ENCODE assay signal across 2 cellular contexts in the genomic region with DNA sequence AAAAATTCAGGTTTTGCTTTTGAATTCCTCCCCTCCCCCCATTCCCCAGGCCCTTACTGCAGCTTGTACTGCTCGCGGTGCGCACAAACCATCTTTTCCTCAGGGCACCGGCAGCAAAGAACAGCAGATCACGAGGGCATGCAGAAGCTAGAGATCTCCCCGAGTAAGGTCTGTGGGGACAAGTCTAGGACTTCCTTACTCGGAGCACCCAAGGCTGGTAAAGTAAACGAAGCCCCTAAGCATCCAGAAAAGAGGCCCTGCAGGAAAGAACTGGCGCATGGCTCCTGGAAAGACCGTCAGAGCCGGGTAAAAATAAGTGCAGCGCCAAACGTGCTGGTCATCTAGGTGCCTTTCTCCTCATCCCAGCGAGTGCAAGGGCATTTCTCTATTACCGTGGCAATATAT.
TF ChIP-seq lines count a peak whose summit lies in the region.

No MANE protein-coding gene starts in this region.

TF ChIP-seq in SK-N-SH treated with all-trans-retinoic acid at 6 μM for 48 hours, 23 proteins besides CTCF, POLR2A, EP300 and RAD21:
- TF ChIP-seq BACH2 (CRISPR knock-in tag; IDR thresholded peaks at IDR 0.05; ENCODE audit: borderline replicate concordance): no peak
- TF ChIP-seq ISL1 (CRISPR knock-in tag; IDR thresholded peaks at IDR 0.05): no peak
- TF ChIP-seq, protein P1, sequence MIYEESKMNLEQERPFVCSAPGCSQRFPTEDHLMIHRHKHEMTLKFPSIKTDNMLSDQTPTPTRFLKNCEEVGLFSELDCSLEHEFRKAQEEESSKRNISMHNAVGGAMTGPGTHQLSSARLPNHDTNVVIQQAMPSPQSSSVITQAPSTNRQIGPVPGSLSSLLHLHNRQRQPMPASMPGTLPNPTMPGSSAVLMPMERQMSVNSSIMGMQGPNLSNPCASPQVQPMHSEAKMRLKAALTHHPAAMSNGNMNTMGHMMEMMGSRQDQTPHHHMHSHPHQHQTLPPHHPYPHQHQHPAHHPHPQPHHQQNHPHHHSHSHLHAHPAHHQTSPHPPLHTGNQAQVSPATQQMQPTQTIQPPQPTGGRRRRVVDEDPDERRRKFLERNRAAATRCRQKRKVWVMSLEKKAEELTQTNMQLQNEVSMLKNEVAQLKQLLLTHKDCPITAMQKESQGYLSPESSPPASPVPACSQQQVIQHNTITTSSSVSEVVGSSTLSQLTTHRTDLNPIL (CRISPR knock-in tag; IDR thresholded peaks at IDR 0.05; ENCODE audit: low read depth): no peak
- TF ChIP-seq ZNF8 (CRISPR knock-in tag; IDR thresholded peaks at IDR 0.05): no peak
- TF ChIP-seq ZFP30 (CRISPR knock-in tag; IDR thresholded peaks at IDR 0.05): no peak
- TF ChIP-seq CSRNP3 (CRISPR knock-in tag; IDR thresholded peaks at IDR 0.05): no peak
TF ChIP-seq in SK-N-SH treated with all-trans-retinoic acid at 6 μM for 48 hours: peak in this region for 0.

TF ChIP-seq in K562, 482 proteins besides CTCF, POLR2A, EP300 and RAD21:
- TF ChIP-seq, protein P2, sequence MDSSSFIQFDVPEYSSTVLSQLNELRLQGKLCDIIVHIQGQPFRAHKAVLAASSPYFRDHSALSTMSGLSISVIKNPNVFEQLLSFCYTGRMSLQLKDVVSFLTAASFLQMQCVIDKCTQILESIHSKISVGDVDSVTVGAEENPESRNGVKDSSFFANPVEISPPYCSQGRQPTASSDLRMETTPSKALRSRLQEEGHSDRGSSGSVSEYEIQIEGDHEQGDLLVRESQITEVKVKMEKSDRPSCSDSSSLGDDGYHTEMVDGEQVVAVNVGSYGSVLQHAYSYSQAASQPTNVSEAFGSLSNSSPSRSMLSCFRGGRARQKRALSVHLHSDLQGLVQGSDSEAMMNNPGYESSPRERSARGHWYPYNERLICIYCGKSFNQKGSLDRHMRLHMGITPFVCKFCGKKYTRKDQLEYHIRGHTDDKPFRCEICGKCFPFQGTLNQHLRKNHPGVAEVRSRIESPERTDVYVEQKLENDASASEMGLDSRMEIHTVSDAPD (CRISPR knock-in tag; IDR thresholded peaks at IDR 0.05): no peak
- TF ChIP-seq, protein P3, sequence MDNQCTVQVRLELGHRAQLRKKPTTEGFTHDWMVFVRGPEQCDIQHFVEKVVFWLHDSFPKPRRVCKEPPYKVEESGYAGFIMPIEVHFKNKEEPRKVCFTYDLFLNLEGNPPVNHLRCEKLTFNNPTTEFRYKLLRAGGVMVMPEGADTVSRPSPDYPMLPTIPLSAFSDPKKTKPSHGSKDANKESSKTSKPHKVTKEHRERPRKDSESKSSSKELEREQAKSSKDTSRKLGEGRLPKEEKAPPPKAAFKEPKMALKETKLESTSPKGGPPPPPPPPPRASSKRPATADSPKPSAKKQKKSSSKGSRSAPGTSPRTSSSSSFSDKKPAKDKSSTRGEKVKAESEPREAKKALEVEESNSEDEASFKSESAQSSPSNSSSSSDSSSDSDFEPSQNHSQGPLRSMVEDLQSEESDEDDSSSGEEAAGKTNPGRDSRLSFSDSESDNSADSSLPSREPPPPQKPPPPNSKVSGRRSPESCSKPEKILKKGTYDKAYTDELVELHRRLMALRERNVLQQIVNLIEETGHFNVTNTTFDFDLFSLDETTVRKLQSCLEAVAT (IDR thresholded peaks at IDR 0.05): 0 out of 4 replicates have a peak, but pooled peaks of 1 of the 2 experiments have one; percentile 12
